Comparison of ENCODE assay signal across 1 cellular context in the genomic region with DNA sequence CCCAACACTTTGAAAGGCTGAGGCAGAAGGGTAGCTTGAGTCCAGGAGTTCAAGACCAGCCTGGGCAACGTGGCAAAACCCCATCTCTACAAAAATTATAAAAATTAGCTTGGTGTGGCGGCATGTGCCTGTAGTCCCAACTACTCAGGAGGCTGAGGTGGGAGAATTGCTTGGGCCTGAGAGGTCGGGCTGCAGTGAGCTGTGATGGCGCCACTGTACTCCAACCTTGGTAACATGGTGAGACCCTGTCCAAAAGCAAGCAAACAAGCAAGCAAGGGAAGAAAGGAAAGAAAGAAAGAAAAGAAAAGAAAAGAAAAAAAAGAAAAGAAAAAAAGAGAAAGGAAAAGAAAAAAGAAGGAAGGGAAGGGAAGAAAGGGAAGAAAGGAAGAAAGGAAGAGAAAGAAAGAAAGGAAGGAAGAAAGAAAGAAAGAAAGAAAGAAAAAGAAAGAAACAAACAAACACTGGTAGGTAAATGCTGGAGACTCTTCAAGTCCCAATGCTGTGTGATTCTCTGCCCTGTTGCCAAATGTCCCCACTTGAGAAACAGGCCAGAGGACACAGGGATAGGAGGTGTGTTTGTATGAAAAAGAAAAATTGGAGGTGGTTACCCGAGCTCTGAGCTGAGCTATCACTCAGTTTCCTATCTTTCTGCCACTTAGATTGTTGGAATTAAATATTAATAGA.
A peak's percentile ranks its signal among the peaks of the same experiment; 100 is the strongest.
TF ChIP-seq lines count a peak whose summit lies in the region.

No MANE protein-coding gene starts in this region.

TF ChIP-seq in HEK293, 187 proteins besides CTCF, POLR2A, EP300 and RAD21 (continued from another document):
- TF ChIP-seq, protein P1, sequence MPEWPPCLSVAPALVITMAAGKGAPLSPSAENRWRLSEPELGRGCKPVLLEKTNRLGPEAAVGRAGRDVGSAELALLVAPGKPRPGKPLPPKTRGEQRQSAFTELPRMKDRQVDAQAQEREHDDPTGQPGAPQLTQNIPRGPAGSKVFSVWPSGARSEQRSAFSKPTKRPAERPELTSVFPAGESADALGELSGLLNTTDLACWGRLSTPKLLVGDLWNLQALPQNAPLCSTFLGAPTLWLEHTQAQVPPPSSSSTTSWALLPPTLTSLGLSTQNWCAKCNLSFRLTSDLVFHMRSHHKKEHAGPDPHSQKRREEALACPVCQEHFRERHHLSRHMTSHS (tag by site-specific recombination; IDR thresholded peaks at IDR 0.05) = no peak
- TF ChIP-seq ZNF366 (tag by site-specific recombination; conservative IDR thresholded peaks at IDR 0.05) = peak; percentile 92
